ENCODE assay signal across 8 cellular contexts in genomic region chr2:121736140-121736461, GRCh38. TPM values are rescaled to one million over a fixed set of nuclear protein-coding genes. Genes with fewer than 3 reads are reported as not detected.
DNase-seq lines count a peak whose midpoint lies in the region; ATAC-seq, FAIRE-seq and TF ChIP-seq lines count a peak whose summit lies in the region.

No MANE protein-coding gene starts in this region.

- peaks cover 19% of the 10 kb centered on the region for H3K4me1 ChIP-seq in DOHH2 (ENCODE audit: control insufficient read depth, low read length)
- H3K4me1 ChIP-seq in PC-3 (ENCODE audit: insufficient read depth, low read length): peaks cover 9% of the 10 kb centered on the region

- H2AFZ ChIP-seq in PC-3 (ENCODE audit: low read length): peak overlapping the region; percentile 88

- FAIRE-seq in HTR-8/SVneo (lab: Jason Lieb, UNC): no peak

- H3K4me1 Mint-ChIP-seq in progenitor cell of endocrine pancreas (ENCODE audit: low read depth): peaks cover 8% of the 10 kb centered on the region

- H3K9ac ChIP-seq in PC-3 (ENCODE audit: low read length): peak overlapping the region; percentile 100

- H3K79me2 ChIP-seq in DOHH2 (ENCODE audit: control insufficient read depth, low read length) (peaks cover 55% of the 10 kb centered on the region), PC-3 (ENCODE audit: low read length) (peaks cover 40% of the 10 kb centered on the region)

- H3K36me3 ChIP-seq in DOHH2 (ENCODE audit: control insufficient read depth, low read length) (peaks cover 53% of the 10 kb centered on the region), PC-3 (ENCODE audit: low read depth, low read length) (peaks cover 27% of the 10 kb centered on the region; the same call in 1 of the 2 replicates)

- H3K27ac Mint-ChIP-seq in progenitor cell of endocrine pancreas: peak overlapping the region; percentile 95

- POLR2A ChIA-PET in PC-3 (lab: Charles Lee; ENCODE audit: unreplicated experiment): interaction anchor here (0.7 kb wide), 1 partner anchor 372 kb away, joined by 21 read pairs; no protein-coding TSS in a partner anchor

- H3K27me3 ChIP-seq in DOHH2 (ENCODE audit: control insufficient read depth, low read length): no peaks in the 10 kb centered on the region
- H3K27me3 ChIP-seq in PC-3 (ENCODE audit: low read length): no peaks in the 10 kb centered on the region

- H3K4me2 ChIP-seq in DOHH2 (ENCODE audit: low read length) (peak overlapping the region; percentile 66), PC-3 (ENCODE audit: low read length) (peak overlapping the region; percentile 90)

- no peaks in the 10 kb centered on the region for H3K9me2 ChIP-seq in DOHH2 (replicated peaks; ENCODE audit: control insufficient read depth, low read length)
- H3K9me2 ChIP-seq in PC-3 (replicated peaks; ENCODE audit: low read length): no peaks in the 10 kb centered on the region

- peak overlapping the region; percentile 80 for H3K4me3 ChIP-seq in DOHH2 (ENCODE audit: low read length)
- peak overlapping the region; percentile 100 for H3K4me3 ChIP-seq in PC-3 (ENCODE audit: low read length)

- DNase-seq in PC-3: no peak
- no peak for DNase-seq in epithelial cell of prostate (ENCODE audit: low read depth, low spot score)
- DNase-seq in progenitor cell of endocrine pancreas (ENCODE audit: low spot score, unreplicated experiment): no peak
- DNase-seq in HTR-8/SVneo (ENCODE audit: insufficient read length, low spot score): no peak
- no peak for DNase-seq in NCI-H2227 (lab: John Stamatoyannopoulos, UW; ENCODE audit: unreplicated experiment)

- intact Hi-C loops in PC-3 (cut with micrococcal nuclease): loop anchor here (1.0 to 2.0 kb wide), 2 partner anchors 19 to 205 kb away; partner anchors contain the start of gene TSN

- ATAC-seq in PC-3 (no peak), GM21619 (IDR thresholded peaks at IDR 0.05; ENCODE audit: unreplicated experiment) (no peak), GM19395 (IDR thresholded peaks at IDR 0.05; ENCODE audit: unreplicated experiment) (no peak)

- H3K36me3 Mint-ChIP-seq in progenitor cell of endocrine pancreas (ENCODE audit: insufficient read depth): peaks cover 8% of the 10 kb centered on the region

- peaks cover 5% of the 10 kb centered on the region for H3K27me3 Mint-ChIP-seq in progenitor cell of endocrine pancreas

- H3K9me3 ChIP-seq in DOHH2 (ENCODE audit: control insufficient read depth, insufficient read depth, low read length): no peaks in the 10 kb centered on the region
- H3K9me3 ChIP-seq in PC-3 (ENCODE audit: low read length): no peaks in the 10 kb centered on the region

- CTCF ChIA-PET in PC-3 (lab: Charles Lee): interaction anchor here (0.7 kb wide), 2 partner anchors 88 to 170 kb away, joined by 5 to 22 read pairs; no protein-coding TSS in a partner anchor

- H3F3A ChIP-seq in DOHH2 (ENCODE audit: control insufficient read depth, insufficient read depth) (no peaks in the 10 kb centered on the region), PC-3 (ENCODE audit: low read length, unreplicated experiment) (no peaks in the 10 kb centered on the region)

- H3K27ac ChIP-seq in DOHH2 (ENCODE audit: low read depth, low read length) (peak overlapping the region; percentile 42), PC-3 (ENCODE audit: low read length) (peak overlapping the region; percentile 68), epithelial cell of prostate (peak overlapping the region; percentile 68)

- no peaks in the 10 kb centered on the region for H3K9me3 Mint-ChIP-seq in progenitor cell of endocrine pancreas (ENCODE audit: low read depth)

- TF ChIP-seq CTCF in DOHH2 (IDR thresholded peaks at IDR 0.05; ENCODE audit: low read depth, low read length, poor library complexity, severe bottlenecking) (no peak), PC-3 (conservative IDR thresholded peaks at IDR 0.05; ENCODE audit: low read depth, low read length) (no peak), progenitor cell of endocrine pancreas (IDR thresholded peaks at IDR 0.05; ENCODE audit: unreplicated experiment) (no peak)

- peak overlapping the region; percentile 98 for H3K4me3 Mint-ChIP-seq in progenitor cell of endocrine pancreas (ENCODE audit: low read depth)

- peaks cover 19% of the 10 kb centered on the region for H4K20me1 ChIP-seq in DOHH2 (ENCODE audit: control insufficient read depth, insufficient read depth, low read depth, low read length)
- peaks cover 16% of the 10 kb centered on the region for H4K20me1 ChIP-seq in PC-3 (ENCODE audit: low read length)

- TSS peak; percentile 64 for BruUV-seq in PC-3 (replicated peaks; lab: Mats Ljungman, UMichigan)

RNA-seq across cellular contexts. Expression of gene NIFK, which starts 0.6 kb away (rescaled TPM):
- total RNA-seq in PC-3 (2014; rRNA removed): 42.1 and 64.1 TPM in 2 replicates
- total RNA-seq in progenitor cell of endocrine pancreas: 45.0 and 53.6 TPM in 2 replicates

RNA-seq across cellular contexts. Expression of gene TSN, which starts 19.4 kb away (rescaled TPM):
- total RNA-seq in PC-3 (2014; rRNA removed) (55.0 and 83.0 TPM in 2 replicates), progenitor cell of endocrine pancreas (86.3 and 91.7 TPM in 2 replicates)
